Comparison of ENCODE assay signal across 18 cellular contexts in genomic region chr9:121780177-121780576, GRCh38.
DNase-seq lines count a peak whose midpoint lies in the region; TF ChIP-seq lines count a peak whose summit lies in the region.
"Had no signal": no experiment of that assay in that cellular context is flagged by ENCODE, and none has a peak within 500 bp of the region (broad histone marks: within the 10 kb centered on the region; RNA-seq: fewer than 3 reads in every experiment).

No MANE protein-coding gene starts in this region.

- peaks cover 40 to 67% (median 45%) of the 10 kb centered on the region in 3 experiments; a peak in 6 of 7 replicates for H3K36me3 Mint-ChIP-seq in H9 (ENCODE audit: insufficient read depth in 1 of 3, low read depth in 3 of 3)

- H2BK15ac ChIP-seq in H9 (ENCODE audit: low read depth, low read length) (no peak overlapping the region), mesenchymal stem cell (ENCODE audit: low read depth, poor library complexity, severe bottlenecking) (no peak overlapping the region)

- H3K36me3 ChIP-seq in brain microvascular endothelial cell (replicated peaks) = peaks cover 24% of the 10 kb centered on the region
- H3K36me3 ChIP-seq in mesenchymal stem cell (ENCODE audit: control insufficient read depth in 1 of 2, insufficient read depth in 2 of 2, low read depth in 1 of 2, low read length in 2 of 2) = peaks cover 44 to 64% of the 10 kb centered on the region in 2 experiments
- peaks cover 42 to 53% of the 10 kb centered on the region in 2 donors for H3K36me3 ChIP-seq in stomach smooth muscle (ENCODE audit: control insufficient read depth in 2 of 2, insufficient read depth in 2 of 2, low read length in 2 of 2)
- H3K36me3 ChIP-seq: ovary had no signal

- no peak overlapping the region for H3T11ph ChIP-seq in H9 (ENCODE audit: low read length)

- no peak overlapping the region for H4K91ac ChIP-seq in H9 (ENCODE audit: insufficient read length, low read depth, low read length)
- peak overlapping the region; percentile 21 for H4K91ac ChIP-seq in mesenchymal stem cell (ENCODE audit: low read length)

- H2BK20ac ChIP-seq in H9 (ENCODE audit: low read depth, low read length, poor library complexity, severe bottlenecking) = no peak overlapping the region

- H2AFZ ChIP-seq in H9 (ENCODE audit: low read length) (no peak overlapping the region), mesenchymal stem cell (ENCODE audit: low read depth, low read length) (no peak overlapping the region)

- DNase-seq in H9 (peak; percentile 20), brain microvascular endothelial cell (no peak), mesenchymal stem cell (no peak), Kasumi-1 (lab: John Stamatoyannopoulos, UW) (no peak), retina (no peak), NK-92 (lab: John Stamatoyannopoulos, UW; ENCODE audit: unreplicated experiment) (no peak)
- DNase-seq: activated CD8-positive, alpha-beta memory T cell treated with anti-CD3 and anti-CD28 coated beads for 24 hours; activated T-cell treated with anti-CD3 and anti-CD28 coated beads, Interleukin-2, amount 50 U/mL, for 72 hours; lower lobe of right lung; MG63; NCI-H2171 treated with DMSO at 0.1 percent for 48 hours; NCI-H82; stimulated activated CD4-positive, alpha-beta T cell treated with anti-CD3 and anti-CD28 coated beads, Interleukin-4, amount 100 ng/mL, for 1 hour; stimulated activated naive CD8-positive, alpha-beta T cell treated with anti-CD3 and anti-CD28 coated beads, Interleukin-15, amount 100 ng/mL, for 72 hours had no signal

- H2BK5ac ChIP-seq in H9 (ENCODE audit: insufficient read length, low read length) = no peak overlapping the region
- no peak overlapping the region for H2BK5ac ChIP-seq in mesenchymal stem cell (ENCODE audit: low read depth, low read length, poor library complexity, severe bottlenecking)

- H3K4me3 Mint-ChIP-seq in H9 = no peak overlapping the region
- H3K4me3 Mint-ChIP-seq: activated naive CD4-positive, alpha-beta T cell treated with anti-CD3 and anti-CD28 coated beads, Interleukin-2, amount 50 U/mL, for 24 hours; activated T-cell treated with anti-CD3 and anti-CD28 coated beads, Interleukin-2, amount 50 U/mL, for 72 hours; IgD-negative memory B cell; stimulated activated naive CD8-positive, alpha-beta T cell treated with anti-CD3 and anti-CD28 coated beads, Interleukin-15, amount 100 ng/mL, for 72 hours had no signal

- no peaks in the 10 kb centered on the region for H3K79me2 ChIP-seq in H9 (ENCODE audit: insufficient read depth, low read length)

- H3K18ac ChIP-seq in H9 (ENCODE audit: insufficient read length, low read depth, low read length) = no peak overlapping the region
- H3K18ac ChIP-seq in mesenchymal stem cell (ENCODE audit: low read depth in 1 of 2, low read length in 2 of 2) = no peak overlapping the region

- H3K9me3 Mint-ChIP-seq in H9 = no peaks in the 10 kb centered on the region; a peak in 1 of 5 replicates
- H3K9me3 Mint-ChIP-seq: activated naive CD4-positive, alpha-beta T cell treated with anti-CD3 and anti-CD28 coated beads, Interleukin-2, amount 50 U/mL, for 24 hours had no signal

- H3K27ac ChIP-seq in H9 (ENCODE audit: insufficient read length, low read depth, low read length) = no peak overlapping the region
- H3K27ac ChIP-seq in brain microvascular endothelial cell = peak overlapping the region; percentile 54
- H3K27ac ChIP-seq in mesenchymal stem cell (ENCODE audit: low read length, poor library complexity, severe bottlenecking) = no peak overlapping the region
- H3K27ac ChIP-seq in stomach smooth muscle (ENCODE audit: low read length) = peak overlapping the region; percentile 81
- H3K27ac ChIP-seq: lower lobe of right lung, ovary had no signal

- no CpG with 5 or more reads among the region's 8 CpGs for whole genome bisulfite sequencing in H9 (ENCODE audit: extremely low coverage, insufficient read length, low lambda C conversion rate)
- WGBS in mesenchymal stem cell = 95% methylated on average over 8 of the region's 8 CpGs

- no peak overlapping the region for H4K8ac ChIP-seq in H9 (replicated peaks; ENCODE audit: insufficient read length, low read depth, low read length)
- no peak overlapping the region for H4K8ac ChIP-seq in mesenchymal stem cell (ENCODE audit: low read length)

- H3K4me3 ChIP-seq in brain microvascular endothelial cell (ENCODE audit: low read depth, low read length) (no peak overlapping the region), mesenchymal stem cell (ENCODE audit: insufficient read depth in 1 of 2, low read depth in 1 of 2, low read length in 2 of 2) (no peak overlapping the region), stomach smooth muscle (ENCODE audit: low read length in 2 of 2) (no peak overlapping the region)
- H3K4me3 ChIP-seq: lower lobe of right lung, MG63, ovary had no signal

- no peak for TF ChIP-seq CTCF in H9 (conservative IDR thresholded peaks at IDR 0.05)
- no peak for TF ChIP-seq CTCF in brain microvascular endothelial cell (IDR thresholded peaks at IDR 0.05; ENCODE audit: low read depth, low read length, missing control alignments)

- peak overlapping the region; percentile 47 to 88 (median 70); a peak in 6 of 7 replicates for H3K27ac Mint-ChIP-seq in H9
- H3K27ac Mint-ChIP-seq: activated naive CD4-positive, alpha-beta T cell treated with anti-CD3 and anti-CD28 coated beads, Interleukin-2, amount 50 U/mL, for 24 hours; activated T-cell treated with anti-CD3 and anti-CD28 coated beads, Interleukin-2, amount 50 U/mL, for 72 hours; stimulated activated naive CD8-positive, alpha-beta T cell treated with anti-CD3 and anti-CD28 coated beads, Interleukin-15, amount 100 ng/mL, for 72 hours had no signal

- H3K4me1 Mint-ChIP-seq in H9 = peaks cover 39 to 40% of the 10 kb centered on the region in 2 experiments

- H2AK5ac ChIP-seq in H9 (ENCODE audit: insufficient read length, low read length) = no peak overlapping the region
- no peak overlapping the region for H2AK5ac ChIP-seq in mesenchymal stem cell (ENCODE audit: low read length, severe bottlenecking)

- H3K56ac ChIP-seq in H9 (ENCODE audit: insufficient read length, low read depth, low read length) = no peak overlapping the region

- H3K14ac ChIP-seq in H9 (ENCODE audit: insufficient read depth, low read length) = no peak overlapping the region
- H3K14ac ChIP-seq in mesenchymal stem cell (ENCODE audit: low read length in 2 of 2) = peak overlapping the region in 1 of 2 experiments; percentile 58

- in situ Hi-C loops in brain microvascular endothelial cell (cut with HindIII; ENCODE audit: low pct_ligation_motif_present, low sequenced_read_pairs) = no loop called here

- H2BK12ac ChIP-seq in H9 (ENCODE audit: insufficient read length, low read depth, low read length) (no peak overlapping the region), mesenchymal stem cell (ENCODE audit: low read length in 2 of 2) (no peak overlapping the region)

- H3K9ac ChIP-seq in H9 (ENCODE audit: extremely low read depth, insufficient read length, low read length) (no peak overlapping the region), mesenchymal stem cell (ENCODE audit: low read length) (no peak overlapping the region), stomach smooth muscle (ENCODE audit: low read length in 2 of 2) (peak overlapping the region in 1 of 2 donors; percentile 54)

- H3K9me3 ChIP-seq in H9 (ENCODE audit: control insufficient read depth, low read depth, low read length) (no peaks in the 10 kb centered on the region), mesenchymal stem cell (ENCODE audit: control insufficient read depth, low read length) (peaks cover 11% of the 10 kb centered on the region), stomach smooth muscle (ENCODE audit: control insufficient read depth in 2 of 2, low read length in 2 of 2) (peaks cover 0 to 4% of the 10 kb centered on the region in 2 donors)
- H3K9me3 ChIP-seq: lower lobe of right lung, ovary had no signal

- H3K79me1 ChIP-seq in H9 (ENCODE audit: insufficient read depth, low read depth, low read length, poor library complexity, severe bottlenecking) (no peaks in the 10 kb centered on the region), mesenchymal stem cell (replicated peaks; ENCODE audit: low read length, poor library complexity, severe bottlenecking) (peaks cover 18% of the 10 kb centered on the region)

- no peaks in the 10 kb centered on the region for H3K23me2 ChIP-seq in H9 (ENCODE audit: insufficient read length, low read depth, low read length, poor library complexity, severe bottlenecking)

- H3K4me1 ChIP-seq in H9 (ENCODE audit: insufficient read depth, low read length) (peaks cover 2% of the 10 kb centered on the region; the same call in 1 of the 2 replicates), mesenchymal stem cell (ENCODE audit: control insufficient read depth, insufficient read depth, low read depth, low read length) (peaks cover 14% of the 10 kb centered on the region), stomach smooth muscle (ENCODE audit: control insufficient read depth, insufficient read depth, low read length) (peaks cover 13% of the 10 kb centered on the region)

- no peak overlapping the region for H3K4ac ChIP-seq in H9 (ENCODE audit: low read depth, low read length)
- no peak overlapping the region for H3K4ac ChIP-seq in mesenchymal stem cell (ENCODE audit: low read depth in 1 of 2, low read length in 2 of 2)

- H4K20me1 ChIP-seq in H9 (ENCODE audit: control insufficient read depth, insufficient read depth, insufficient read length) = no peaks in the 10 kb centered on the region

- H2BK120ac ChIP-seq in H9 (ENCODE audit: low read depth, low read length, poor library complexity, severe bottlenecking) (no peak overlapping the region), mesenchymal stem cell (ENCODE audit: low read depth, low read length) (no peak overlapping the region)

- H3K27me3 Mint-ChIP-seq in H9 (ENCODE audit: low read depth) = no peaks in the 10 kb centered on the region

- H3K4me2 ChIP-seq in H9 (ENCODE audit: insufficient read depth, insufficient read length, low read length) (no peak overlapping the region), mesenchymal stem cell (ENCODE audit: low read length, poor library complexity, severe bottlenecking) (no peak overlapping the region)

- no peaks in the 10 kb centered on the region for H3K27me3 ChIP-seq in H9 (ENCODE audit: insufficient read depth, low read length)
- no peaks in the 10 kb centered on the region for H3K27me3 ChIP-seq in brain microvascular endothelial cell (replicated peaks)
- H3K27me3 ChIP-seq in mesenchymal stem cell (ENCODE audit: control insufficient read depth in 1 of 2, insufficient read depth in 1 of 2, low read length in 2 of 2) = no peaks in the 10 kb centered on the region
- no peaks in the 10 kb centered on the region for H3K27me3 ChIP-seq in stomach smooth muscle (ENCODE audit: control insufficient read depth in 1 of 2, insufficient read depth in 2 of 2, low read length in 2 of 2)
- H3K27me3 ChIP-seq: MG63, ovary had no signal

- H3K23ac ChIP-seq in H9 (ENCODE audit: insufficient read length, low read depth, low read length) (no peak overlapping the region), mesenchymal stem cell (ENCODE audit: low read length in 2 of 2) (no peak overlapping the region)

- H4K5ac ChIP-seq in H9 (ENCODE audit: insufficient read length, low read depth, low read length) = no peak overlapping the region

Comparison
In these comparisons a context has a peak if more than half of its experiments do, and no peak if none do; other contexts are left out.
1. H3K27ac ChIP-seq: peak in brain microvascular endothelial cell (single experiment) and stomach smooth muscle (single experiment); none in H9 (single experiment) and mesenchymal stem cell (single experiment).